In genomic region chr1:218346391-218347204, GRCh38 we compare ENCODE assay signal across 8 cellular contexts. TPM values are rescaled to one million over a fixed set of nuclear protein-coding genes. Genes with fewer than 3 reads are reported as not detected.
DNase-seq lines count a peak whose midpoint lies in the region; ATAC-seq and FAIRE-seq lines count a peak whose summit lies in the region.

No MANE protein-coding gene starts in this region.

- H3K9me3 ChIP-seq in small intestine (ENCODE audit: control insufficient read depth, low read depth): no peaks in the 10 kb centered on the region

- no peaks in the 10 kb centered on the region for H3K36me3 ChIP-seq in small intestine (ENCODE audit: control insufficient read depth in 2 of 2, insufficient read depth in 2 of 2, low read length in 2 of 2)

- H3K27ac Mint-ChIP-seq in activated naive CD8-positive, alpha-beta T cell treated with anti-CD3 and anti-CD28 coated beads, Interleukin-2, amount 10 ng/mL, durations not matched to agents 7 days and 5 days: no peak overlapping the region

- peaks cover 21% of the 10 kb centered on the region for H3K4me1 Mint-ChIP-seq in activated naive CD8-positive, alpha-beta T cell treated with anti-CD3 and anti-CD28 coated beads, Interleukin-2, amount 10 ng/mL, durations not matched to agents 7 days and 5 days

- DNase-seq in AG20443 (ENCODE audit: low spot score): peak; percentile 40
- peak; percentile 32 for DNase-seq in HCEC 1CT
- DNase-seq in activated naive CD8-positive, alpha-beta T cell treated with anti-CD3 and anti-CD28 coated beads, Interleukin-2, amount 10 ng/mL, durations not matched to agents 7 days and 5 days: peak; percentile 36
- DNase-seq in small intestine: no peak

- POLR2A ChIA-PET in activated naive CD8-positive, alpha-beta T cell treated with anti-CD3 and anti-CD28 coated beads, Interleukin-2, amount 10 ng/mL, durations not matched to agents 7 days and 5 days (lab: Charles Lee): interaction anchor here (1.0 kb wide), 1 partner anchor 61 kb away, joined by 4 read pairs; the partner anchor contains the start of gene RRP15

- H3K27me3 Mint-ChIP-seq in activated naive CD8-positive, alpha-beta T cell treated with anti-CD3 and anti-CD28 coated beads, Interleukin-2, amount 10 ng/mL, durations not matched to agents 7 days and 5 days: peaks cover 50% of the 10 kb centered on the region

- H3K9me3 Mint-ChIP-seq in activated naive CD8-positive, alpha-beta T cell treated with anti-CD3 and anti-CD28 coated beads, Interleukin-2, amount 10 ng/mL, durations not matched to agents 7 days and 5 days: no peaks in the 10 kb centered on the region

- no peak for FAIRE-seq in small intestine (lab: Jason Lieb, UNC)

- H3K27me3 ChIP-seq in small intestine (ENCODE audit: control insufficient read depth in 2 of 2, insufficient read depth in 2 of 2, low read length in 2 of 2): peaks cover 5% of the 10 kb centered on the region in 2 donors

- peaks cover 2% of the 10 kb centered on the region for H3K36me3 Mint-ChIP-seq in activated naive CD8-positive, alpha-beta T cell treated with anti-CD3 and anti-CD28 coated beads, Interleukin-2, amount 10 ng/mL, durations not matched to agents 7 days and 5 days

- WGBS in small intestine, 3 donors: 1 to 2% (median 2%) methylated on average over 39 of the region's 39 CpGs

- H3K4me3 Mint-ChIP-seq in activated naive CD8-positive, alpha-beta T cell treated with anti-CD3 and anti-CD28 coated beads, Interleukin-2, amount 10 ng/mL, durations not matched to agents 7 days and 5 days: no peak overlapping the region

- H3K4me1 ChIP-seq in small intestine (ENCODE audit: control insufficient read depth in 2 of 2, insufficient read depth in 1 of 2, low read depth in 1 of 2, low read length in 1 of 2): no peaks in the 10 kb centered on the region

- peak overlapping the region in 1 of 2 donors; percentile 59 for H3K27ac ChIP-seq in small intestine (ENCODE audit: low read depth in 1 of 2, low read length in 1 of 2)

- ATAC-seq in activated naive CD8-positive, alpha-beta T cell treated with anti-CD3 and anti-CD28 coated beads, Interleukin-2, amount 10 ng/mL, durations not matched to agents 7 days and 5 days (ENCODE audit: low read depth): no peak
- ATAC-seq in GM21447 (IDR thresholded peaks at IDR 0.05; ENCODE audit: unreplicated experiment) (no peak), GM21367 (IDR thresholded peaks at IDR 0.05; ENCODE audit: unreplicated experiment) (no peak), GM19328 (IDR thresholded peaks at IDR 0.05; ENCODE audit: unreplicated experiment) (no peak)

- peak overlapping the region; percentile 61 for H3K4me3 ChIP-seq in iPS-11a (ENCODE audit: low read depth, low read length)
- peak overlapping the region; percentile 39 to 48 for H3K4me3 ChIP-seq in small intestine (ENCODE audit: low read depth in 1 of 2, low read length in 2 of 2)

RNA-seq across cellular contexts. Expression of gene TGFB2, which starts 1.5 kb away (rescaled TPM):
- not detected for total RNA-seq in activated naive CD8-positive, alpha-beta T cell treated with anti-CD3 and anti-CD28 coated beads, Interleukin-2, amount 10 ng/mL, durations not matched to agents 7 days and 5 days
- polyA plus RNA-seq in small intestine: under 1 TPM in 2 of 3 donors, not detected in 1; 0.49 to 0.81 TPM
